Comparison of ENCODE assay signal across 2 cellular contexts in the genomic region with DNA sequence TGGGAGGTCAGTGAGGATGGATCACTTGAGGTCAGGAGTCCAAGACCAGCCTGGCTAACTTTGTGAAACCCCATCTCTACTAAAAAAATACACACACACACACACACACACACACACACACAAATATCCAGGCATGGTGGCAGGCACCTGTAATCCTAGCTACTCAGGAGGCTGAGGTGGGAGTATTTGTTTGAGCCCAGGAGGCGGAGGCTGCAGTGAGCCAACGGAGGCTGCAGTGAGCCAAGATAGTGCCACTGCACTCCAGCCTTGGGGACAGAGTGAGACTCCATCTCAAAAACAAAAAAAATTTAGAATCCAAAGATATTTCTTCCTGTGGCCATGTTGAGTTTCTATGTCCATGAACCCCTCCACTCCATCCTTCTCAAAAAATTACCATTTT.
TF ChIP-seq lines count a peak whose summit lies in the region.

No MANE protein-coding gene starts in this region.

TF ChIP-seq in HEK293, 187 proteins besides CTCF, POLR2A, EP300 and RAD21:
- TF ChIP-seq HOXA7 (CRISPR knock-in tag; IDR thresholded peaks at IDR 0.05; ENCODE audit: borderline replicate concordance) (no peak), ZSCAN30 (tag by site-specific recombination; IDR thresholded peaks at IDR 0.05) (no peak), EGR2 (tag by site-specific recombination; IDR thresholded peaks at IDR 0.05; ENCODE audit: low read depth) (0 out of 2 replicates have a peak, but pooled peaks have one; percentile 43)

TF ChIP-seq in K562, 482 proteins besides CTCF, POLR2A, EP300 and RAD21:
- TF ChIP-seq NFIC (IDR thresholded peaks at IDR 0.05) (no peak), ZNF407 (IDR thresholded peaks at IDR 0.05; ENCODE audit: low read depth) (peak; percentile 58; the same call in 1 of the 2 replicates)
